32 cellular contexts compared by ENCODE assay signal in genomic region chr6:148459228-148459627, GRCh38.
"Had no signal": no experiment of that assay in that cellular context is flagged by ENCODE, and none has a peak within 500 bp of the region (broad histone marks: within the 10 kb centered on the region; RNA-seq: fewer than 3 reads in every experiment).

No MANE protein-coding gene starts in this region.

- H3K4me3 Mint-ChIP-seq: activated CD4-positive, alpha-beta memory T cell treated with anti-CD3 and anti-CD28 coated beads, Interleukin-2, amount 10 ng/mL, durations not matched to agents 7 days and 5 days; activated CD4-positive, alpha-beta T cell treated with anti-CD3 and anti-CD28 coated beads, Interleukin-2, amount 10 ng/mL, durations not matched to agents 7 days and 5 days; activated naive CD4-positive, alpha-beta T cell treated with anti-CD3 and anti-CD28 coated beads, Interleukin-2, amount 10 ng/mL, durations not matched to agents 7 days and 5 days; activated naive CD8-positive, alpha-beta T cell treated with anti-CD3 and anti-CD28 coated beads, Interleukin-2, amount 10 ng/mL, durations not matched to agents 7 days and 5 days; activated T-cell treated with anti-CD3 and anti-CD28 coated beads, Interleukin-2, amount 50 U/mL, for 24 hours; activated T-cell treated with anti-CD3 and anti-CD28 coated beads, Interleukin-2, amount 50 U/mL, for 72 hours; brain; central memory CD8-positive, alpha-beta T cell; endodermal cell; T-helper 17 cell; T-helper 2 cell treated with Interferon-gamma antibody and Interleukin-4, amounts not matched to agents 5 μg/mL and 100 μg/mL, for 36 hours had no signal

- H3K27ac ChIP-seq: ascending aorta, cardiac muscle cell, colonic mucosa, esophagus muscularis mucosa, foreskin keratinocyte, gastrocnemius medialis, heart left ventricle had no signal

- H3K4me1 Mint-ChIP-seq: activated naive CD4-positive, alpha-beta T cell treated with anti-CD3 and anti-CD28 coated beads, Interleukin-2, amount 10 ng/mL, durations not matched to agents 7 days and 5 days; activated naive CD8-positive, alpha-beta T cell treated with anti-CD3 and anti-CD28 coated beads, Interleukin-2, amount 10 ng/mL, durations not matched to agents 7 days and 5 days; central memory CD8-positive, alpha-beta T cell had no signal

- ATAC-seq: activated naive CD4-positive, alpha-beta T cell treated with anti-CD3 and anti-CD28 coated beads, Interleukin-2, amount 50 U/mL, for 72 hours; activated T-cell treated with anti-CD3 and anti-CD28 coated beads, Interleukin-2, amount 50 U/mL, for 72 hours; foreskin keratinocyte; gastrocnemius medialis; heart left ventricle; T-helper 17 cell had no signal

- H3K27me3 ChIP-seq: ascending aorta, breast epithelium, cardiac muscle cell, colonic mucosa, esophagus muscularis mucosa, foreskin keratinocyte, gastrocnemius medialis, heart left ventricle had no signal

- H3K4me3 ChIP-seq: ascending aorta, breast epithelium, cardiac muscle cell, colonic mucosa, esophagus muscularis mucosa, gastrocnemius medialis, heart left ventricle had no signal

- H3K27ac Mint-ChIP-seq: activated CD4-positive, alpha-beta memory T cell treated with anti-CD3 and anti-CD28 coated beads, Interleukin-2, amount 10 ng/mL, durations not matched to agents 7 days and 5 days; activated CD4-positive, alpha-beta T cell treated with anti-CD3 and anti-CD28 coated beads, Interleukin-2, amount 10 ng/mL, durations not matched to agents 7 days and 5 days; activated naive CD4-positive, alpha-beta T cell treated with anti-CD3 and anti-CD28 coated beads, Interleukin-2, amount 10 ng/mL, durations not matched to agents 7 days and 5 days; activated naive CD4-positive, alpha-beta T cell treated with anti-CD3 and anti-CD28 coated beads, Interleukin-2, amount 50 U/mL, for 72 hours; activated naive CD8-positive, alpha-beta T cell treated with anti-CD3 and anti-CD28 coated beads, Interleukin-2, amount 10 ng/mL, durations not matched to agents 7 days and 5 days; activated T-cell treated with anti-CD3 and anti-CD28 coated beads, Interleukin-2, amount 50 U/mL, for 24 hours; activated T-cell treated with anti-CD3 and anti-CD28 coated beads, Interleukin-2, amount 50 U/mL, for 72 hours; endodermal cell; T-helper 17 cell; T-helper 2 cell treated with Interferon-gamma antibody and Interleukin-4, amounts not matched to agents 5 μg/mL and 100 μg/mL, for 36 hours had no signal

- H3K36me3 ChIP-seq: ascending aorta, breast epithelium, cardiac muscle cell, colonic mucosa, esophagus muscularis mucosa, gastrocnemius medialis had no signal

- H3K27me3 Mint-ChIP-seq: brain had no signal

- DNase-seq: activated CD4-positive, alpha-beta memory T cell treated with anti-CD3 and anti-CD28 coated beads, Interleukin-2, amount 10 ng/mL, durations not matched to agents 7 days and 5 days; activated CD4-positive, alpha-beta T cell treated with anti-CD3 and anti-CD28 coated beads for 1 hour; activated CD4-positive, alpha-beta T cell treated with anti-CD3 and anti-CD28 coated beads for 4 hours; activated CD4-positive, alpha-beta T cell treated with anti-CD3 and anti-CD28 coated beads, Interleukin-2, amount 10 ng/mL, durations not matched to agents 7 days and 5 days; activated CD4-positive, alpha-beta T cell treated with anti-CD3 and anti-CD28 coated beads, Interleukin-2, amount 50 U/mL, for 4 hours; activated CD8-positive, alpha-beta memory T cell treated with anti-CD3 and anti-CD28 coated beads, Interleukin-2, amount 50 U/mL, for 48 hours; activated gamma-delta T cell; activated naive CD4-positive, alpha-beta T cell; activated naive CD4-positive, alpha-beta T cell treated with anti-CD3 and anti-CD28 coated beads, Interleukin-2, amount 10 ng/mL, durations not matched to agents 7 days and 5 days; activated naive CD8-positive, alpha-beta T cell treated with anti-CD3 and anti-CD28 coated beads, Interleukin-2, amount 10 ng/mL, durations not matched to agents 7 days and 5 days; activated T-cell treated with anti-CD3 and anti-CD28 coated beads for 4 hours; activated T-cell treated with anti-CD3 and anti-CD28 coated beads, Interleukin-2, amount 50 U/mL, for 24 hours; activated T-cell treated with anti-CD3 and anti-CD28 coated beads, Interleukin-2, amount 50 U/mL, for 72 hours; colonic mucosa; effector CD8-positive, alpha-beta T cell; endodermal cell; erythroblast; foreskin keratinocyte; gastrocnemius medialis; glutamatergic neuron; heart left ventricle; T-helper 1 cell; T-helper 17 cell; T1000 had no signal

- H3K4me1 ChIP-seq: colonic mucosa, foreskin keratinocyte had no signal

- H3K9me3 ChIP-seq: ascending aorta, breast epithelium, colonic mucosa, esophagus muscularis mucosa, gastrocnemius medialis, heart left ventricle had no signal

- H3K9me3 Mint-ChIP-seq: activated CD4-positive, alpha-beta memory T cell treated with anti-CD3 and anti-CD28 coated beads, Interleukin-2, amount 10 ng/mL, durations not matched to agents 7 days and 5 days; activated CD4-positive, alpha-beta T cell treated with anti-CD3 and anti-CD28 coated beads, Interleukin-2, amount 10 ng/mL, durations not matched to agents 7 days and 5 days; activated naive CD4-positive, alpha-beta T cell treated with anti-CD3 and anti-CD28 coated beads, Interleukin-2, amount 10 ng/mL, durations not matched to agents 7 days and 5 days; activated naive CD4-positive, alpha-beta T cell treated with anti-CD3 and anti-CD28 coated beads, Interleukin-2, amount 50 U/mL, for 72 hours; activated naive CD8-positive, alpha-beta T cell treated with anti-CD3 and anti-CD28 coated beads, Interleukin-2, amount 10 ng/mL, durations not matched to agents 7 days and 5 days; activated T-cell treated with anti-CD3 and anti-CD28 coated beads, Interleukin-2, amount 50 U/mL, for 24 hours; activated T-cell treated with anti-CD3 and anti-CD28 coated beads, Interleukin-2, amount 50 U/mL, for 72 hours; brain; central memory CD8-positive, alpha-beta T cell; endodermal cell; T-helper 2 cell treated with Interferon-gamma antibody and Interleukin-4, amounts not matched to agents 5 μg/mL and 100 μg/mL, for 36 hours had no signal

- H3K36me3 Mint-ChIP-seq: activated naive CD4-positive, alpha-beta T cell treated with anti-CD3 and anti-CD28 coated beads, Interleukin-2, amount 10 ng/mL, durations not matched to agents 7 days and 5 days; activated naive CD4-positive, alpha-beta T cell treated with anti-CD3 and anti-CD28 coated beads, Interleukin-2, amount 50 U/mL, for 72 hours; activated naive CD8-positive, alpha-beta T cell treated with anti-CD3 and anti-CD28 coated beads, Interleukin-2, amount 10 ng/mL, durations not matched to agents 7 days and 5 days had no signal
